Comparison of ENCODE assay signal across 10 cellular contexts in genomic region chr13:51825165-51825592, GRCh38.
DNase-seq lines count a peak whose midpoint lies in the region; ATAC-seq and TF ChIP-seq lines count a peak whose summit lies in the region.
"Had no signal": no experiment of that assay in that cellular context is flagged by ENCODE, and none has a peak within 500 bp of the region (broad histone marks: within the 10 kb centered on the region; RNA-seq: fewer than 3 reads in every experiment).

No MANE protein-coding gene starts in this region.

- H3K4me2 ChIP-seq in OCI-LY3 (ENCODE audit: low read length) = peak overlapping the region; percentile 0; the same call in 1 of the 2 replicates

- H3K4me3 ChIP-seq in OCI-LY3 (ENCODE audit: low read length) (no peak overlapping the region), choroid plexus epithelial cell (ENCODE audit: low read depth, low read length) (no peak overlapping the region), skin epidermis (peak overlapping the region in 4 of 7 experiments; percentile 1 to 24 (median 18))

- no peaks in the 10 kb centered on the region for H3K27me3 ChIP-seq in OCI-LY3 (ENCODE audit: low read depth, low read length)

- H2AFZ ChIP-seq in OCI-LY3 (ENCODE audit: low read depth, low read length) = no peak overlapping the region

- peak; percentile 51 to 63 for ATAC-seq in activated CD4-positive, CD25-positive, alpha-beta regulatory T cell treated with anti-CD3 and anti-CD28 coated beads, Interleukin-2, amount 50 U/mL, for 24 hours
- ATAC-seq in HG03139 (IDR thresholded peaks at IDR 0.05; ENCODE audit: unreplicated experiment) = no peak

- H3K27ac ChIP-seq in OCI-LY3 (ENCODE audit: low read length) (no peak overlapping the region), skin epidermis (peak overlapping the region in 13 of 21 experiments; percentile 26 to 91 (median 64))
- H3K27ac ChIP-seq: 22Rv1 had no signal

- no peaks in the 10 kb centered on the region for H3K36me3 ChIP-seq in OCI-LY3 (replicated peaks; ENCODE audit: low read depth, low read length)

- no peaks in the 10 kb centered on the region for H3K79me2 ChIP-seq in OCI-LY3 (ENCODE audit: low read length)

- no peak for DNase-seq in activated CD4-positive, CD25-positive, alpha-beta regulatory T cell (lab: John Stamatoyannopoulos, UW)
- DNase-seq in choroid plexus epithelial cell (ENCODE audit: low read depth) (peak; percentile 87), NCI-H524 (lab: John Stamatoyannopoulos, UW) (no peak), epidermal melanocyte (ENCODE audit: insufficient read length, low spot score) (no peak)
- DNase-seq: NCI-H1105 had no signal

- peaks cover 52% of the 10 kb centered on the region for H3K4me1 ChIP-seq in OCI-LY3 (ENCODE audit: low read length)

- no peaks in the 10 kb centered on the region for H3K9me3 ChIP-seq in OCI-LY3 (ENCODE audit: insufficient read depth, low read length)

- H4K20me1 ChIP-seq in OCI-LY3 (ENCODE audit: insufficient read depth, low read length) = no peaks in the 10 kb centered on the region

- H3K9ac ChIP-seq in OCI-LY3 (ENCODE audit: low read length) = no peak overlapping the region

- no peak for TF ChIP-seq CTCF in OCI-LY3 (IDR thresholded peaks at IDR 0.05; ENCODE audit: low read depth, low read length)
- no peak for TF ChIP-seq CTCF in choroid plexus epithelial cell (conservative IDR thresholded peaks at IDR 0.05; ENCODE audit: low read depth, low read length)

Comparison
In these comparisons a context has a peak if more than half of its experiments do, and no peak if none do; other contexts are left out.
1. H3K4me3 ChIP-seq: peak in skin epidermis (4 of 7); none in OCI-LY3 (single experiment) and choroid plexus epithelial cell (single experiment).